ENCODE assay signal across 19 cellular contexts in genomic region chr6:79450984-79451383, GRCh38.
"Had no signal": no experiment of that assay in that cellular context is flagged by ENCODE, and none has a peak within 500 bp of the region (broad histone marks: within the 10 kb centered on the region; RNA-seq: fewer than 3 reads in every experiment).

No MANE protein-coding gene starts in this region.

- H3K4me3 ChIP-seq: dorsolateral prefrontal cortex, gastrocnemius medialis, heart right ventricle, left ventricle myocardium inferior, psoas muscle, spleen, uterus had no signal

- H3K27me3 ChIP-seq: dorsolateral prefrontal cortex, gastrocnemius medialis, heart right ventricle, neutrophil, spleen, uterus had no signal

- H3K4me1 ChIP-seq: gastrocnemius medialis, heart right ventricle, left ventricle myocardium inferior, psoas muscle, spleen, uterus had no signal

- DNase-seq: cortex of kidney; dorsolateral prefrontal cortex; effector CD8-positive, alpha-beta T cell; gastrocnemius medialis; heart right ventricle; hypothalamus; left ventricle myocardium inferior; mammary epithelial cell; naive thymus-derived CD8-positive, alpha-beta T cell; psoas muscle; retina; spleen; stimulated activated CD4-positive, alpha-beta T cell treated with anti-CD3 and anti-CD28 coated beads, Interleukin-15, amount 100 ng/mL, for 24 hours; stimulated activated CD4-positive, alpha-beta T cell treated with anti-CD3 and anti-CD28 coated beads, Interleukin-2, amount 100 ng/mL, for 24 hours; stimulated activated naive CD4-positive, alpha-beta T cell; uterus had no signal

- ATAC-seq: esophagus mucosa; gastrocnemius medialis; heart right ventricle; naive thymus-derived CD8-positive, alpha-beta T cell; psoas muscle; sciatic nerve had no signal

- H3K36me3 ChIP-seq: gastrocnemius medialis, heart right ventricle, left ventricle myocardium inferior, neutrophil, spleen, uterus had no signal

- H3K27ac ChIP-seq: dorsolateral prefrontal cortex, gastrocnemius medialis, heart right ventricle, left ventricle myocardium inferior, neutrophil, psoas muscle, spleen, uterus had no signal

- H3K9me3 ChIP-seq: gastrocnemius medialis, heart right ventricle, left ventricle myocardium inferior, neutrophil, psoas muscle, spleen, uterus had no signal
